ENCODE assay signal across 11 cellular contexts in genomic region chr12:51813931-51814310, GRCh38. TPM values are rescaled to one million over a fixed set of nuclear protein-coding genes. Genes with fewer than 3 reads are reported as not detected.
DNase-seq lines count a peak whose midpoint lies in the region; ATAC-seq and TF ChIP-seq lines count a peak whose summit lies in the region.
"Had no signal": no experiment of that assay in that cellular context is flagged by ENCODE, and none has a peak within 500 bp of the region (broad histone marks: within the 10 kb centered on the region; RNA-seq: fewer than 3 reads in every experiment).

No MANE protein-coding gene starts in this region.

- POLR2A ChIA-PET in HEK293T (lab: Yijun Ruan, JAX) = no interaction called here

- peaks cover 44% of the 10 kb centered on the region for H3K27me3 Mint-ChIP-seq in IgD-negative memory B cell
- peaks cover 27% of the 10 kb centered on the region for H3K27me3 Mint-ChIP-seq in neural crest cell (ENCODE audit: low read depth)

- H3K9me3 Mint-ChIP-seq in IgD-negative memory B cell (no peaks in the 10 kb centered on the region), neural crest cell (no peaks in the 10 kb centered on the region)
- H3K9me3 Mint-ChIP-seq: HFFc6 had no signal

- no peak for TF ChIP-seq CTCF in neural crest cell (conservative IDR thresholded peaks at IDR 0.05)

- ATAC-seq in HG02884 (IDR thresholded peaks at IDR 0.05; ENCODE audit: unreplicated experiment) = no peak
- no peak for ATAC-seq in GM21381 (IDR thresholded peaks at IDR 0.05; ENCODE audit: unreplicated experiment)

- peaks cover 7 to 17% (median 8%) of the 10 kb centered on the region in 3 donors for H3K4me1 Mint-ChIP-seq in IgD-negative memory B cell
- peaks cover 26% of the 10 kb centered on the region for H3K4me1 Mint-ChIP-seq in neural crest cell

- H3K4me3 ChIP-seq in ACC112 (ENCODE audit: low read depth, low read length) (peak overlapping the region; percentile 78), esophagus (ENCODE audit: low read depth in 1 of 2, low read length in 2 of 2) (peak overlapping the region; percentile 48 to 50)

- CTCF ChIA-PET in HEK293T (lab: Yijun Ruan, JAX) = no interaction called here

- H3K27ac ChIP-seq in ACC112 (ENCODE audit: low read depth, low read length) (no peak overlapping the region), esophagus (ENCODE audit: low read depth in 2 of 2, low read length in 1 of 2) (no peak overlapping the region)
- H3K27ac ChIP-seq: epithelial cell of prostate had no signal

- H3K4me1 ChIP-seq in ACC112 (ENCODE audit: control insufficient read depth, insufficient read depth, low read length, unreplicated experiment) (peaks cover 9% of the 10 kb centered on the region), esophagus (ENCODE audit: control insufficient read depth in 2 of 2, insufficient read depth in 2 of 2, low read length in 1 of 2) (peaks cover 0 to 4% of the 10 kb centered on the region in 2 donors)

- H3K27ac Mint-ChIP-seq in IgD-negative memory B cell = no peak overlapping the region
- no peak overlapping the region for H3K27ac Mint-ChIP-seq in neural crest cell (ENCODE audit: unreplicated experiment)
- H3K27ac Mint-ChIP-seq: HFFc6 had no signal

- H3K4me3 Mint-ChIP-seq in IgD-negative memory B cell (peak overlapping the region in 3 of 4 donors; percentile 57 to 83 (median 76)), neural crest cell (peak overlapping the region; percentile 38)
- H3K4me3 Mint-ChIP-seq: HFFc6 had no signal

- H3K36me3 ChIP-seq in ACC112 (ENCODE audit: insufficient read depth, low read length) = no peaks in the 10 kb centered on the region
- no peaks in the 10 kb centered on the region for H3K36me3 ChIP-seq in esophagus (ENCODE audit: control insufficient read depth in 2 of 2, insufficient read depth in 2 of 2, low read length in 1 of 2)
- H3K36me3 ChIP-seq: MG63 had no signal

- H3K36me3 Mint-ChIP-seq in IgD-negative memory B cell (peaks cover 9% of the 10 kb centered on the region), neural crest cell (ENCODE audit: low read depth) (peaks cover 4% of the 10 kb centered on the region)

- no peaks in the 10 kb centered on the region for H3K9me3 ChIP-seq in esophagus (ENCODE audit: control insufficient read depth in 2 of 2, insufficient read depth in 1 of 2, low read depth in 1 of 2, low read length in 1 of 2)
- H3K9me3 ChIP-seq: MG63 had no signal

- H3K27me3 ChIP-seq in ACC112 (ENCODE audit: insufficient read depth, low read length) (no peaks in the 10 kb centered on the region), esophagus (ENCODE audit: control insufficient read depth in 1 of 2, insufficient read depth in 2 of 2, low read length in 2 of 2) (peaks cover 0 to 2% of the 10 kb centered on the region in 2 donors)
- H3K27me3 ChIP-seq: MG63 had no signal

- WGBS in esophagus, 2 donors = 12 to 20% methylated on average over 19 to 34 of the region's 34 CpGs

- H3K79me2 ChIP-seq in ACC112 (ENCODE audit: control insufficient read depth, insufficient read depth, low read length, unreplicated experiment) = no peaks in the 10 kb centered on the region

- DNase-seq in neural crest cell (ENCODE audit: low read depth, low spot score) (no peak), SIG-M5 (lab: John Stamatoyannopoulos, UW) (no peak), HEK293T (ENCODE audit: extremely low spot score) (no peak)

- peak overlapping the region; percentile 90 for H2AFZ ChIP-seq in ACC112 (ENCODE audit: low read length, unreplicated experiment)

TF ChIP-seq in HEK293T, 16 proteins besides CTCF, POLR2A, EP300 and RAD21:
- TF ChIP-seq TARDBP (IDR thresholded peaks at IDR 0.05) = no peak
- no peak for TF ChIP-seq BHLHE40 (IDR thresholded peaks at IDR 0.05; ENCODE audit: borderline replicate concordance)
- no peak for TF ChIP-seq ARNT (IDR thresholded peaks at IDR 0.05)
- TF ChIP-seq HDGF (IDR thresholded peaks at IDR 0.05; ENCODE audit: borderline replicate concordance) = no peak
- TF ChIP-seq NFRKB (IDR thresholded peaks at IDR 0.05) = no peak

RNA-seq across cellular contexts. Expression of gene FIGNL2, which starts 34.6 kb away (rescaled TPM):
- polyA plus RNA-seq in IgD-negative memory B cell = not detected
- polyA plus RNA-seq in esophagus = under 1 TPM; 0.06 to 0.08 TPM
- 38.0 and 39.7 TPM in 2 replicates for total RNA-seq in neural crest cell
- total RNA-seq: HFFc6 had no signal
